9 cellular contexts compared by ENCODE assay signal in genomic region chrX:101485212-101486064, GRCh38. TPM values are rescaled to one million over a fixed set of nuclear protein-coding genes. Genes with fewer than 3 reads are reported as not detected.
A peak's percentile ranks its signal among the peaks of the same experiment; 100 is the strongest.
DNase-seq lines count a peak whose midpoint lies in the region; ATAC-seq and TF ChIP-seq lines count a peak whose summit lies in the region.
"Had no signal": no experiment of that assay in that cellular context is flagged by ENCODE, and none has a peak within 500 bp of the region (broad histone marks: within the 10 kb centered on the region; RNA-seq: fewer than 3 reads in every experiment).

TSS of gene ARMCX4 (plus strand) at chrX:101485456. CDS start at chrX:101488590, 3,134 bp downstream.

- H3K27me3 Mint-ChIP-seq in GM23338 (ENCODE audit: insufficient read depth, low read depth, poor library complexity), result peaks cover 3% of the 10 kb centered on the region

- H2AFZ ChIP-seq in GM23338 (0 out of 2 replicates have a peak within 1 kb of the TSS, but pooled peaks have one; percentile 69), neuron (ENCODE audit: low read depth, low read length) (no peak within 1 kb of the TSS)

- H3K27ac ChIP-seq in GM23338 (ENCODE audit: low read depth), result no peak within 1 kb of the TSS
- no peak within 1 kb of the TSS for H3K27ac ChIP-seq in foreskin keratinocyte
- H3K27ac ChIP-seq in temporal lobe (ENCODE audit: low read depth, low read length), result peak within 1 kb of the TSS; percentile 19
- H3K27ac ChIP-seq: VCaP had no signal

- no peaks in the 10 kb centered on the region for H3K9me2 ChIP-seq in GM23338 (ENCODE audit: insufficient read depth)

- ATAC-seq in GM23338, result peak; percentile 92
- ATAC-seq in foreskin keratinocyte, result peak; percentile 94
- no peak for ATAC-seq in HG03439 (IDR thresholded peaks at IDR 0.05; ENCODE audit: unreplicated experiment)
- no peak for ATAC-seq in HG03469 (IDR thresholded peaks at IDR 0.05; ENCODE audit: unreplicated experiment)

- H3K27me3 ChIP-seq in GM23338 (ENCODE audit: insufficient read depth) (no peaks in the 10 kb centered on the region), foreskin keratinocyte (no peaks in the 10 kb centered on the region), neuron (ENCODE audit: insufficient read depth, low read length) (no peaks in the 10 kb centered on the region)

- peaks cover 8% of the 10 kb centered on the region; the same call in 1 of the 2 replicates for H3K4me1 ChIP-seq in GM23338 (ENCODE audit: insufficient read depth)
- H3K4me1 ChIP-seq in foreskin keratinocyte, result no peaks in the 10 kb centered on the region
- H3K4me1 ChIP-seq in neuron (ENCODE audit: insufficient read depth, low read length), result peaks cover 7% of the 10 kb centered on the region

- H4K20me1 ChIP-seq in GM23338 (replicated peaks; ENCODE audit: insufficient read depth), result no peaks in the 10 kb centered on the region

- peaks cover 19% of the 10 kb centered on the region for H3K36me3 Mint-ChIP-seq in GM23338 (ENCODE audit: low read depth)

- peak within 1 kb of the TSS; percentile 75; the same call in 1 of the 2 replicates for H3K27ac Mint-ChIP-seq in GM23338

- H3K4me2 ChIP-seq in GM23338, result peak within 1 kb of the TSS; percentile 78

- no peak for TF ChIP-seq CTCF in GM23338 (conservative IDR thresholded peaks at IDR 0.05; ENCODE audit: low read depth in 2 of 2)
- no peak for TF ChIP-seq CTCF in foreskin keratinocyte (conservative IDR thresholded peaks at IDR 0.05)

- H3K9me3 ChIP-seq in neuron (ENCODE audit: low read length), result no peaks in the 10 kb centered on the region

- peak; percentile 76 for DNase-seq in GM23338 (ENCODE audit: low spot score)
- peak; percentile 76 to 93 for DNase-seq in NCI-H524 (lab: John Stamatoyannopoulos, UW)
- DNase-seq in activated effector memory CD4-positive, alpha-beta T cell treated with Interleukin-2 at 50 U/mL for 16 hours, result peak; percentile 1
- peak in 1 of 2 donors; percentile 8 for DNase-seq in foreskin keratinocyte

- H3K79me2 ChIP-seq in GM23338 (replicated peaks; ENCODE audit: insufficient read depth), result no peaks in the 10 kb centered on the region

- H3K4me3 ChIP-seq in GM23338, result peak within 1 kb of the TSS; percentile 63
- peak within 1 kb of the TSS; percentile 57 for H3K4me3 ChIP-seq in neuron (ENCODE audit: low read length)

- no peaks in the 10 kb centered on the region; the same call in 1 of the 2 replicates for H3K36me3 ChIP-seq in GM23338 (ENCODE audit: insufficient read depth)
- H3K36me3 ChIP-seq in neuron (ENCODE audit: insufficient read depth, low read length), result peaks cover 11% of the 10 kb centered on the region

- peaks cover 13% of the 10 kb centered on the region for H3K4me1 Mint-ChIP-seq in GM23338

- H3F3A ChIP-seq in GM23338 (replicated peaks; ENCODE audit: low read depth), result no peaks in the 10 kb centered on the region

- peak within 1 kb of the TSS; percentile 88 for H3K4me3 Mint-ChIP-seq in GM23338

- H3K9me3 Mint-ChIP-seq in GM23338, result no peaks in the 10 kb centered on the region

TF ChIP-seq in GM23338, 12 proteins besides CTCF, POLR2A, EP300 and RAD21:
- no peak for TF ChIP-seq JUNB (IDR thresholded peaks at IDR 0.05; ENCODE audit: unreplicated experiment)
- TF ChIP-seq EZH2 (IDR thresholded peaks at IDR 0.05; ENCODE audit: low read depth, unreplicated experiment), result no peak
- peak; percentile 74 for TF ChIP-seq POLR2AphosphoS5 (IDR thresholded peaks at IDR 0.05; ENCODE audit: low read depth)
- no peak for TF ChIP-seq REST (IDR thresholded peaks at IDR 0.05; ENCODE audit: unreplicated experiment)
- no peak for TF ChIP-seq STAT1 (IDR thresholded peaks at IDR 0.05; ENCODE audit: unreplicated experiment)
- TF ChIP-seq NANOG (IDR thresholded peaks at IDR 0.05; ENCODE audit: borderline replicate concordance), result no peak
- TF ChIP-seq ZNF114 (CRISPR knock-in tag; IDR thresholded peaks at IDR 0.05), result no peak
- TF ChIP-seq CREB1 (CRISPR knock-in tag; IDR thresholded peaks at IDR 0.05; ENCODE audit: low read depth), result peak; percentile 76
- TF ChIP-seq ZNF331 (CRISPR knock-in tag; IDR thresholded peaks at IDR 0.05; ENCODE audit: low read depth), result no peak
- no peak for TF ChIP-seq ETS1 (IDR thresholded peaks at IDR 0.05)
- no peak for TF ChIP-seq EZH2phosphoT487 (IDR thresholded peaks at IDR 0.05; ENCODE audit: unreplicated experiment)

RNA-seq across cellular contexts. Expression of gene ARMCX4, which starts in this region (rescaled TPM):
- 12.9 and 13.3 TPM in 2 replicates for total RNA-seq in GM23338 (2014; rRNA removed; shearing (Covaris generic))
- polyA plus RNA-seq in GM23338 (2016; fragmentation: Nextera tagmentation; extraction: Ambion mirVana), result 9.3 and 11.9 TPM in 2 replicates
- 2.4 TPM in 2 replicates for total RNA-seq in foreskin keratinocyte
- 0.71 and 0.72 TPM in 2 replicates for polyA plus RNA-seq in foreskin keratinocyte
- 11.8 TPM for total RNA-seq in temporal lobe

Comparison
In these comparisons a context has a peak if more than half of its experiments do, and no peak if none do; other contexts are left out.
1. ATAC-seq: peak in GM23338 (single experiment) and foreskin keratinocyte (single experiment); none in HG03439 (single experiment) and HG03469 (single experiment).